In the genomic region with DNA sequence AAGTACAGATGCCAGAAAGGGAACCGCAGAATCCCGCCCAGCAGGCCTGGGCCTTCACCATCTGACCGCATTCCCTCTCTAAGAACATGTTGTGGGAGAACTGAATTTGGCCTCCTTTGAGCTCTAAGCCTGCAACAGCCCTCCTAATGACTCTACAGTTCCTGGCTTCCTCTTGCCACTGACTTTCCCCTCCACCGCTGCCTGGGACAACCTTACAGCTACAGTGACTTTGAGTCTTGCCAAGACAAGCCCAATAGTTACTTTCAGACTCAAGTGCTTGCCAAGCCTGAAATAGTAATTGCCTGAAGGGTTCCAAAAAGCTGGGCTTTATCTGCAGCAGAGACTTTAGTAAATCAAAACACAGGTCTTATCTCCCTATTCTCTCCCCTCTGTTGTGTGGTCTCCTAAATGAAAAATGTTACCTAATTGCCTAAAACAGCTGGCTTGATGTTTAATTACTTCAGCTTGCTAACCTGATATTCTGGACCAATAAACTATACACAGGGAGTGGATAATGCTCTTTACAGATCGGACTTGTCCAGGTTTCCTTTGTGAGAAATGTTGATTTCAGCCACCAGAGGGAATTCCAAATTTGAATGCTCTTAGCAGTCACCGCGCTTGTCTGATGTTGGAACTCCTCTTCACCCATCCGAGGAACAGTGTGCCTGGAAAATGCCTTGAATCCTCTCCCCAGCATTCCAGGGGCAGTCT, we compare ENCODE assay signal across 9 cellular contexts.
DNase-seq lines count a peak whose midpoint lies in the region; ATAC-seq, FAIRE-seq and TF ChIP-seq lines count a peak whose summit lies in the region.
"Had no signal": no experiment of that assay in that cellular context is flagged by ENCODE, and none has a peak within 500 bp of the region (broad histone marks: within the 10 kb centered on the region; RNA-seq: fewer than 3 reads in every experiment).

No MANE protein-coding gene starts in this region.

- H3K27ac ChIP-seq in HepG2 (ENCODE audit: extremely low read length, insufficient read depth, low read length) (no peak overlapping the region), tibial artery (peak overlapping the region; percentile 79 to 83)

- FAIRE-seq in HepG2 (lab: Jason Lieb, UNC): no peak

- no peak overlapping the region for H3K4me3 Mint-ChIP-seq in T-cell

- peak; percentile 10; the same call in 1 of the 3 replicates for ATAC-seq in HepG2
- no peak for ATAC-seq in T-cell (replicated peaks in 1 of 4)
- no peak for ATAC-seq in HG03571 (IDR thresholded peaks at IDR 0.05; ENCODE audit: unreplicated experiment)

- H3K79me2 ChIP-seq in HepG2 (ENCODE audit: insufficient read depth, low read length): no peaks in the 10 kb centered on the region

- no peaks in the 10 kb centered on the region for H3K36me3 ChIP-seq in HepG2 (replicated peaks in 1 of 2; ENCODE audit: control insufficient read depth in 1 of 2, insufficient read depth in 2 of 2, low read length in 2 of 2)
- H3K36me3 ChIP-seq in tibial artery: no peaks in the 10 kb centered on the region

- H3K9me3 Mint-ChIP-seq in T-cell: no peaks in the 10 kb centered on the region

- no peak overlapping the region for H2AFZ ChIP-seq in HepG2 (ENCODE audit: low read length)

- 93% methylated on average over 8 of the region's 8 CpGs for WGBS in HepG2 (ENCODE audit: low lambda C conversion rate)

- DNase-seq in MV-4-11 (lab: John Stamatoyannopoulos, UW) (peak; percentile 80), cerebellar cortex (ENCODE audit: low spot score) (peak; percentile 61), HepG2 (ENCODE audit: low spot score) (no peak), tibial artery (peak; percentile 79 to 92), erythroblast (lab: John Stamatoyannopoulos, UW) (no peak), T-cell (no peak), NCI-H526 treated with DMSO at 0.1 percent for 48 hours (lab: John Stamatoyannopoulos, UW) (no peak)
- DNase-seq: stimulated activated CD4-positive, alpha-beta T cell treated with anti-CD3 and anti-CD28 coated beads, Interleukin-4, amount 100 ng/mL, for 4 hours had no signal

- no peaks in the 10 kb centered on the region for H3K4me1 Mint-ChIP-seq in T-cell

- no peak for TF ChIP-seq RAD21 in HepG2 (CRISPR knock-in tag; IDR thresholded peaks at IDR 0.05)

- no peaks in the 10 kb centered on the region for H4K20me1 ChIP-seq in HepG2 (ENCODE audit: insufficient read depth, low read length)

- 0 out of 2 replicates have a peak overlapping the region, but pooled peaks have one; percentile 63 for H3K4me2 ChIP-seq in HepG2 (ENCODE audit: low read depth, low read length)

- no peaks in the 10 kb centered on the region for H3K9me3 ChIP-seq in HepG2 (ENCODE audit: low read length)
- H3K9me3 ChIP-seq in tibial artery: no peaks in the 10 kb centered on the region

- H3K36me3 Mint-ChIP-seq in T-cell: peaks cover 13% of the 10 kb centered on the region

- TF ChIP-seq POLR2A in HepG2 (IDR thresholded peaks at IDR 0.05; ENCODE audit: insufficient read depth in 1 of 2, low read depth in 2 of 2, low read length in 2 of 2) (no peak), erythroblast (IDR thresholded peaks at IDR 0.05; ENCODE audit: low read length) (no peak)

- no peak for TF ChIP-seq EP300 in HepG2 (IDR thresholded peaks at IDR 0.05; ENCODE audit: low read depth in 2 of 2, low read length in 2 of 2)
- no peak for TF ChIP-seq EP300 in HepG2 (CRISPR knock-in tag; IDR thresholded peaks at IDR 0.05; ENCODE audit: borderline replicate concordance)

- H3K4me1 ChIP-seq in HepG2 (ENCODE audit: insufficient read depth, low read length): peaks cover 55% of the 10 kb centered on the region
- H3K4me1 ChIP-seq in tibial artery: peaks cover 3 to 40% (median 27%) of the 10 kb centered on the region in 4 donors

- no peak for TF ChIP-seq CTCF in HepG2 (CRISPR knock-in tag; IDR thresholded peaks at IDR 0.05)
- peak; percentile 12 to 38 for TF ChIP-seq CTCF in tibial artery (IDR thresholded peaks at IDR 0.05)

- H3K4me3 ChIP-seq in HepG2 (replicated peaks in 1 of 3; ENCODE audit: insufficient read depth in 1 of 3, low read depth in 2 of 3, low read length in 3 of 3) (no peak overlapping the region), tibial artery (peak overlapping the region in 1 of 2 donors; percentile 18)

- intact Hi-C loops in HepG2 (cut with micrococcal nuclease; ENCODE audit: unreplicated experiment) (no loop called here), tibial artery (cut with DNase I; ENCODE audit: low total_unique reads) (no loop called here)

- no TSS peak for BruUV-seq in HepG2 (replicated peaks; lab: Mats Ljungman, UMichigan)

- POLR2A ChIA-PET in HepG2 (lab: Yijun Ruan, JAX): interaction anchor here (1.4 kb wide), 1 partner anchor 22 kb away, joined by 7 read pairs; no protein-coding TSS in a partner anchor
- POLR2A ChIA-PET in T-cell (lab: Charles Lee): no interaction called here

- no peak overlapping the region for H3K27ac Mint-ChIP-seq in T-cell

- in situ Hi-C loops in HepG2 (cut with HindIII; ENCODE audit: extremely low pct_ligation_motif_present, low pct_unique_long_range_greater_than_20kb): no loop called here

- CTCF ChIA-PET in HepG2 (lab: Yijun Ruan, JAX; ENCODE audit: low intra/inter-chr PET ratio, low total read pairs) (no interaction called here), T-cell (lab: Charles Lee) (no interaction called here)

- no peaks in the 10 kb centered on the region for H3K27me3 Mint-ChIP-seq in T-cell

- no peak overlapping the region for H3K9ac ChIP-seq in HepG2 (ENCODE audit: insufficient read depth, low read depth, low read length)

- H3K27me3 ChIP-seq in HepG2 (ENCODE audit: control insufficient read depth in 1 of 2, insufficient read depth in 2 of 2, low read length in 2 of 2): no peaks in the 10 kb centered on the region
- no peaks in the 10 kb centered on the region for H3K27me3 ChIP-seq in tibial artery

TF ChIP-seq in HepG2, 621 proteins besides CTCF, POLR2A, EP300 and RAD21 (continues in another document):
- no peak for TF ChIP-seq SRSF9 (IDR thresholded peaks at IDR 0.05; ENCODE audit: borderline replicate concordance, insufficient read depth, low read depth, low read length, poor library complexity, severe bottlenecking)
- TF ChIP-seq ZNF577 (CRISPR knock-in tag; IDR thresholded peaks at IDR 0.05; ENCODE audit: borderline replicate concordance, low read depth): no peak
- no peak for TF ChIP-seq HHEX (CRISPR knock-in tag; IDR thresholded peaks at IDR 0.05)
- TF ChIP-seq GFI1 (CRISPR knock-in tag; IDR thresholded peaks at IDR 0.05; ENCODE audit: borderline replicate concordance): 0 out of 2 replicates have a peak, but pooled peaks have one; percentile 2
- TF ChIP-seq, protein P1, sequence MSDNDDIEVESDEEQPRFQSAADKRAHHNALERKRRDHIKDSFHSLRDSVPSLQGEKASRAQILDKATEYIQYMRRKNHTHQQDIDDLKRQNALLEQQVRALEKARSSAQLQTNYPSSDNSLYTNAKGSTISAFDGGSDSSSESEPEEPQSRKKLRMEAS (IDR thresholded peaks at IDR 0.05): no peak
- TF ChIP-seq, protein P2, sequence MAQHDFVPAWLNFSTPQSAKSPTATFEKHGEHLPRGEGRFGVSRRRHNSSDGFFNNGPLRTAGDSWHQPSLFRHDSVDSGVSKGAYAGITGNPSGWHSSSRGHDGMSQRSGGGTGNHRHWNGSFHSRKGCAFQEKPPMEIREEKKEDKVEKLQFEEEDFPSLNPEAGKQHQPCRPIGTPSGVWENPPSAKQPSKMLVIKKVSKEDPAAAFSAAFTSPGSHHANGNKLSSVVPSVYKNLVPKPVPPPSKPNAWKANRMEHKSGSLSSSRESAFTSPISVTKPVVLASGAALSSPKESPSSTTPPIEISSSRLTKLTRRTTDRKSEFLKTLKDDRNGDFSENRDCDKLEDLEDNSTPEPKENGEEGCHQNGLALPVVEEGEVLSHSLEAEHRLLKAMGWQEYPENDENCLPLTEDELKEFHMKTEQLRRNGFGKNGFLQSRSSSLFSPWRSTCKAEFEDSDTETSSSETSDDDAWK (CRISPR knock-in tag; IDR thresholded peaks at IDR 0.05): no peak
- TF ChIP-seq, protein P3, sequence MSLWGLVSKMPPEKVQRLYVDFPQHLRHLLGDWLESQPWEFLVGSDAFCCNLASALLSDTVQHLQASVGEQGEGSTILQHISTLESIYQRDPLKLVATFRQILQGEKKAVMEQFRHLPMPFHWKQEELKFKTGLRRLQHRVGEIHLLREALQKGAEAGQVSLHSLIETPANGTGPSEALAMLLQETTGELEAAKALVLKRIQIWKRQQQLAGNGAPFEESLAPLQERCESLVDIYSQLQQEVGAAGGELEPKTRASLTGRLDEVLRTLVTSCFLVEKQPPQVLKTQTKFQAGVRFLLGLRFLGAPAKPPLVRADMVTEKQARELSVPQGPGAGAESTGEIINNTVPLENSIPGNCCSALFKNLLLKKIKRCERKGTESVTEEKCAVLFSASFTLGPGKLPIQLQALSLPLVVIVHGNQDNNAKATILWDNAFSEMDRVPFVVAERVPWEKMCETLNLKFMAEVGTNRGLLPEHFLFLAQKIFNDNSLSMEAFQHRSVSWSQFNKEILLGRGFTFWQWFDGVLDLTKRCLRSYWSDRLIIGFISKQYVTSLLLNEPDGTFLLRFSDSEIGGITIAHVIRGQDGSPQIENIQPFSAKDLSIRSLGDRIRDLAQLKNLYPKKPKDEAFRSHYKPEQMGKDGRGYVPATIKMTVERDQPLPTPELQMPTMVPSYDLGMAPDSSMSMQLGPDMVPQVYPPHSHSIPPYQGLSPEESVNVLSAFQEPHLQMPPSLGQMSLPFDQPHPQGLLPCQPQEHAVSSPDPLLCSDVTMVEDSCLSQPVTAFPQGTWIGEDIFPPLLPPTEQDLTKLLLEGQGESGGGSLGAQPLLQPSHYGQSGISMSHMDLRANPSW (CRISPR knock-in tag; IDR thresholded peaks at IDR 0.05; ENCODE audit: borderline replicate concordance): no peak

Comparison
In these comparisons a context has a peak if more than half of its experiments do, and no peak if none do; other contexts are left out.
1. DNase-seq: peak in MV-4-11 (single experiment), cerebellar cortex (single experiment) and tibial artery (2 of 2); none in HepG2 (single experiment), erythroblast (0 of 2), T-cell (0 of 34) and NCI-H526 treated with DMSO at 0.1 percent for 48 hours (single experiment).